In the genomic region with DNA sequence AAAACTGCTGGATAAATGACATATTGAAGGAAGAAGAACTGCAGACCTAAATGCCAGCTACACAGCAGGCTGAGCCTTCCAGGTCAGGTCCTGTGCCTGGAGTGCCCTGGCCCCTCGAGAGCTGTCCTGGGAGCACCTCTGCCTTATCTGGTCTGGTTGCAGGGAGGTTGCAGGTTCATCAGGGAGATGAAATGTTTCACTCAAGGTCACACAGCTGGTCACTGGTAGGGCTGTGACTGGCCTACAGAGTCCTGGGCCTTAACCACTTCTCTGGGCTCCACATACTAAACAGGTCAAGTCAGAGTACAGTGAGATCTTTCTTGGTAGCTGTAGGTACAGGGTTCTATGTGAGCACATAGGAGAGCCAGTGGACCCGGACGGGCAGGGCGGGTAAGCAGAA, we compare ENCODE assay signal across 14 cellular contexts. TPM values are rescaled to one million over a fixed set of nuclear protein-coding genes. Genes with fewer than 3 reads are reported as not detected.
A peak's percentile ranks its signal among the peaks of the same experiment; 100 is the strongest.
DNase-seq lines count a peak whose midpoint lies in the region; ATAC-seq lines count a peak whose summit lies in the region.
"Had no signal": no experiment of that assay in that cellular context is flagged by ENCODE, and none has a peak within 500 bp of the region (broad histone marks: within the 10 kb centered on the region; RNA-seq: fewer than 3 reads in every experiment).

No MANE protein-coding gene starts in this region.

- peaks cover 57% of the 10 kb centered on the region for H3K36me3 Mint-ChIP-seq in activated CD4-positive, alpha-beta T cell treated with anti-CD3 and anti-CD28 coated beads, Interleukin-2, amount 10 ng/mL, durations not matched to agents 24 days and 14 days (ENCODE audit: low read depth)
- H3K36me3 Mint-ChIP-seq in activated CD4-positive, alpha-beta T cell treated with anti-CD3 and anti-CD28 coated beads, Interleukin-2, amount 10 ng/mL, durations not matched to agents 7 days and 5 days (ENCODE audit: low read depth) = peaks cover 61% of the 10 kb centered on the region
- H3K36me3 Mint-ChIP-seq in activated T-helper 1 cell treated with anti-CD3 and anti-CD28 coated beads, Interleukin-12 subunit alpha, Interleukin-12 subunit beta, Interleukin-2, Interleukin-4 antibody, amounts not matched to agents 30 ng/mL and 10 ng/mL and 1 ng/mL, durations not matched to agents 14 hours and 24 hours and 36 hours (ENCODE audit: low read depth) = peaks cover 41% of the 10 kb centered on the region
- peaks cover 17 to 37% of the 10 kb centered on the region in 2 donors for H3K36me3 Mint-ChIP-seq in naive B cell
- peaks cover 10% of the 10 kb centered on the region for H3K36me3 Mint-ChIP-seq in stimulated activated effector memory CD8-positive, alpha-beta T cell treated with anti-CD3 and anti-CD28 coated beads, Interleukin-12 subunit alpha, Interleukin-12 subunit beta, amount 100 ng/mL, for 72 hours

- CTCF ChIA-PET in activated CD4-positive, alpha-beta T cell treated with anti-CD3 and anti-CD28 coated beads, Interleukin-2, amount 10 ng/mL, durations not matched to agents 7 days and 5 days (lab: Charles Lee) = interaction anchor here (1.0 to 1.3 kb wide), 4 partner anchors 10 to 135 kb away, joined by 3 to 4 read pairs (median 3); no protein-coding TSS in a partner anchor

- POLR2A ChIA-PET in activated CD4-positive, alpha-beta T cell treated with anti-CD3 and anti-CD28 coated beads, Interleukin-2, amount 10 ng/mL, durations not matched to agents 7 days and 5 days (lab: Charles Lee) = no interaction called here

- no peak for ATAC-seq in naive B cell (ENCODE audit: low read depth in 2 of 2)
- ATAC-seq in stimulated activated effector memory CD8-positive, alpha-beta T cell treated with anti-CD3 and anti-CD28 coated beads, Interleukin-12 subunit alpha, Interleukin-12 subunit beta, amount 100 ng/mL, for 72 hours = no peak
- no peak for ATAC-seq in GM18520 (IDR thresholded peaks at IDR 0.05; ENCODE audit: unreplicated experiment)
- ATAC-seq: A549, GM23338 had no signal

- no peak for DNase-seq in activated CD4-positive, alpha-beta T cell treated with anti-CD3 and anti-CD28 coated beads, Interleukin-2, amount 10 ng/mL, durations not matched to agents 24 days and 14 days
- DNase-seq in activated CD4-positive, alpha-beta T cell treated with anti-CD3 and anti-CD28 coated beads, Interleukin-2, amount 10 ng/mL, durations not matched to agents 7 days and 5 days = no peak
- no peak for DNase-seq in activated T-helper 1 cell treated with anti-CD3 and anti-CD28 coated beads, Interleukin-12 subunit alpha, Interleukin-12 subunit beta, Interleukin-2, Interleukin-4 antibody, amounts not matched to agents 30 ng/mL and 10 ng/mL and 1 ng/mL, durations not matched to agents 14 hours and 24 hours and 36 hours (ENCODE audit: low spot score)
- DNase-seq in naive B cell (no peak), NCI-H524 (lab: John Stamatoyannopoulos, UW) (no peak)
- no peak for DNase-seq in stimulated activated effector memory CD8-positive, alpha-beta T cell treated with anti-CD3 and anti-CD28 coated beads, Interleukin-12 subunit alpha, Interleukin-12 subunit beta, amount 100 ng/mL, for 72 hours (ENCODE audit: low spot score in 2 of 2)
- DNase-seq in effector CD8-positive, alpha-beta T cell (lab: John Stamatoyannopoulos, UW) = no peak
- DNase-seq: AML-193; Caco-2; CD4-positive, alpha-beta T cell; HCEC 1CT had no signal

- peaks cover 59% of the 10 kb centered on the region for H3K4me1 Mint-ChIP-seq in activated CD4-positive, alpha-beta T cell treated with anti-CD3 and anti-CD28 coated beads, Interleukin-2, amount 10 ng/mL, durations not matched to agents 24 days and 14 days
- peaks cover 47% of the 10 kb centered on the region for H3K4me1 Mint-ChIP-seq in activated CD4-positive, alpha-beta T cell treated with anti-CD3 and anti-CD28 coated beads, Interleukin-2, amount 10 ng/mL, durations not matched to agents 7 days and 5 days
- peaks cover 72% of the 10 kb centered on the region for H3K4me1 Mint-ChIP-seq in activated T-helper 1 cell treated with anti-CD3 and anti-CD28 coated beads, Interleukin-12 subunit alpha, Interleukin-12 subunit beta, Interleukin-2, Interleukin-4 antibody, amounts not matched to agents 30 ng/mL and 10 ng/mL and 1 ng/mL, durations not matched to agents 14 hours and 24 hours and 36 hours (ENCODE audit: low read depth)
- H3K4me1 Mint-ChIP-seq in naive B cell = peaks cover 39 to 58% (median 49%) of the 10 kb centered on the region in 3 donors
- peaks cover 72% of the 10 kb centered on the region for H3K4me1 Mint-ChIP-seq in stimulated activated effector memory CD8-positive, alpha-beta T cell treated with anti-CD3 and anti-CD28 coated beads, Interleukin-12 subunit alpha, Interleukin-12 subunit beta, amount 100 ng/mL, for 72 hours

- intact Hi-C loops in activated CD4-positive, alpha-beta T cell treated with anti-CD3 and anti-CD28 coated beads, Interleukin-2, amount 10 ng/mL, durations not matched to agents 24 days and 14 days (cut with micrococcal nuclease) = no loop called here
- intact Hi-C loops in activated T-helper 1 cell treated with anti-CD3 and anti-CD28 coated beads, Interleukin-12 subunit alpha, Interleukin-12 subunit beta, Interleukin-2, Interleukin-4 antibody, amounts not matched to agents 30 ng/mL and 10 ng/mL and 1 ng/mL, durations not matched to agents 14 hours and 24 hours and 36 hours (cut with micrococcal nuclease) = no loop called here

- H3K9me3 Mint-ChIP-seq in activated CD4-positive, alpha-beta T cell treated with anti-CD3 and anti-CD28 coated beads, Interleukin-2, amount 10 ng/mL, durations not matched to agents 24 days and 14 days = no peaks in the 10 kb centered on the region
- H3K9me3 Mint-ChIP-seq in activated CD4-positive, alpha-beta T cell treated with anti-CD3 and anti-CD28 coated beads, Interleukin-2, amount 10 ng/mL, durations not matched to agents 7 days and 5 days = no peaks in the 10 kb centered on the region
- no peaks in the 10 kb centered on the region for H3K9me3 Mint-ChIP-seq in activated T-helper 1 cell treated with anti-CD3 and anti-CD28 coated beads, Interleukin-12 subunit alpha, Interleukin-12 subunit beta, Interleukin-2, Interleukin-4 antibody, amounts not matched to agents 30 ng/mL and 10 ng/mL and 1 ng/mL, durations not matched to agents 14 hours and 24 hours and 36 hours
- H3K9me3 Mint-ChIP-seq in naive B cell = peaks cover 0 to 8% (median 2%) of the 10 kb centered on the region in 7 donors
- peaks cover 5% of the 10 kb centered on the region for H3K9me3 Mint-ChIP-seq in stimulated activated effector memory CD8-positive, alpha-beta T cell treated with anti-CD3 and anti-CD28 coated beads, Interleukin-12 subunit alpha, Interleukin-12 subunit beta, amount 100 ng/mL, for 72 hours
- H3K9me3 Mint-ChIP-seq: CD4-positive, alpha-beta T cell; GM23338 had no signal

- H3K27ac Mint-ChIP-seq in activated CD4-positive, alpha-beta T cell treated with anti-CD3 and anti-CD28 coated beads, Interleukin-2, amount 10 ng/mL, durations not matched to agents 24 days and 14 days = peak overlapping the region; percentile 19
- no peak overlapping the region for H3K27ac Mint-ChIP-seq in activated CD4-positive, alpha-beta T cell treated with anti-CD3 and anti-CD28 coated beads, Interleukin-2, amount 10 ng/mL, durations not matched to agents 7 days and 5 days
- H3K27ac Mint-ChIP-seq in activated T-helper 1 cell treated with anti-CD3 and anti-CD28 coated beads, Interleukin-12 subunit alpha, Interleukin-12 subunit beta, Interleukin-2, Interleukin-4 antibody, amounts not matched to agents 30 ng/mL and 10 ng/mL and 1 ng/mL, durations not matched to agents 14 hours and 24 hours and 36 hours = peak overlapping the region; percentile 0
- H3K27ac Mint-ChIP-seq in naive B cell = peak overlapping the region in 4 of 6 donors; percentile 44 to 56 (median 54)
- peak overlapping the region; percentile 29 for H3K27ac Mint-ChIP-seq in stimulated activated effector memory CD8-positive, alpha-beta T cell treated with anti-CD3 and anti-CD28 coated beads, Interleukin-12 subunit alpha, Interleukin-12 subunit beta, amount 100 ng/mL, for 72 hours
- H3K27ac Mint-ChIP-seq: CD4-positive, alpha-beta T cell; GM23338 had no signal

- no peaks in the 10 kb centered on the region for H3K27me3 Mint-ChIP-seq in activated CD4-positive, alpha-beta T cell treated with anti-CD3 and anti-CD28 coated beads, Interleukin-2, amount 10 ng/mL, durations not matched to agents 24 days and 14 days
- H3K27me3 Mint-ChIP-seq in activated CD4-positive, alpha-beta T cell treated with anti-CD3 and anti-CD28 coated beads, Interleukin-2, amount 10 ng/mL, durations not matched to agents 7 days and 5 days = no peaks in the 10 kb centered on the region
- no peaks in the 10 kb centered on the region for H3K27me3 Mint-ChIP-seq in activated T-helper 1 cell treated with anti-CD3 and anti-CD28 coated beads, Interleukin-12 subunit alpha, Interleukin-12 subunit beta, Interleukin-2, Interleukin-4 antibody, amounts not matched to agents 30 ng/mL and 10 ng/mL and 1 ng/mL, durations not matched to agents 14 hours and 24 hours and 36 hours (ENCODE audit: insufficient read depth)
- H3K27me3 Mint-ChIP-seq in naive B cell = no peaks in the 10 kb centered on the region
- H3K27me3 Mint-ChIP-seq: CD4-positive, alpha-beta T cell had no signal

- H3K4me3 Mint-ChIP-seq in activated CD4-positive, alpha-beta T cell treated with anti-CD3 and anti-CD28 coated beads, Interleukin-2, amount 10 ng/mL, durations not matched to agents 24 days and 14 days = no peak overlapping the region
- no peak overlapping the region for H3K4me3 Mint-ChIP-seq in activated CD4-positive, alpha-beta T cell treated with anti-CD3 and anti-CD28 coated beads, Interleukin-2, amount 10 ng/mL, durations not matched to agents 7 days and 5 days
- no peak overlapping the region for H3K4me3 Mint-ChIP-seq in activated T-helper 1 cell treated with anti-CD3 and anti-CD28 coated beads, Interleukin-12 subunit alpha, Interleukin-12 subunit beta, Interleukin-2, Interleukin-4 antibody, amounts not matched to agents 30 ng/mL and 10 ng/mL and 1 ng/mL, durations not matched to agents 14 hours and 24 hours and 36 hours
- H3K4me3 Mint-ChIP-seq in naive B cell = peak overlapping the region in 1 of 8 donors; percentile 70
- H3K4me3 Mint-ChIP-seq in stimulated activated effector memory CD8-positive, alpha-beta T cell treated with anti-CD3 and anti-CD28 coated beads, Interleukin-12 subunit alpha, Interleukin-12 subunit beta, amount 100 ng/mL, for 72 hours = no peak overlapping the region
- H3K4me3 Mint-ChIP-seq: CD4-positive, alpha-beta T cell; GM23338 had no signal

RNA-seq across cellular contexts. Expression of gene GALNT10, which starts 16.7 kb away (rescaled TPM):
- 42.7 and 50.7 TPM in 2 replicates for total RNA-seq in activated CD4-positive, alpha-beta T cell treated with anti-CD3 and anti-CD28 coated beads, Interleukin-2, amount 10 ng/mL, durations not matched to agents 24 days and 14 days
- total RNA-seq in activated CD4-positive, alpha-beta T cell treated with anti-CD3 and anti-CD28 coated beads, Interleukin-2, amount 10 ng/mL, durations not matched to agents 7 days and 5 days = 10 to 100 TPM; 44.2 to 47.2 TPM
- total RNA-seq in activated T-helper 1 cell treated with anti-CD3 and anti-CD28 coated beads, Interleukin-12 subunit alpha, Interleukin-12 subunit beta, Interleukin-2, Interleukin-4 antibody, amounts not matched to agents 30 ng/mL and 10 ng/mL and 1 ng/mL, durations not matched to agents 14 hours and 24 hours and 36 hours = 51.1 and 55.6 TPM in 2 replicates
- 10 to 100 TPM; 13.6 to 29.3 (median 19.7) TPM for polyA plus RNA-seq in naive B cell (ENCODE audit: low read depth in 6 of 6)
